ENCODE assay signal across 23 cellular contexts in genomic region chrX:150182176-150182575, GRCh38.
A peak's percentile ranks its signal among the peaks of the same experiment; 100 is the strongest.
DNase-seq lines count a peak whose midpoint lies in the region; ATAC-seq and TF ChIP-seq lines count a peak whose summit lies in the region.
"Had no signal": no experiment of that assay in that cellular context is flagged by ENCODE, and none has a peak within 500 bp of the region (broad histone marks: within the 10 kb centered on the region; RNA-seq: fewer than 3 reads in every experiment).

No MANE protein-coding gene starts in this region.

- H3K27ac ChIP-seq in left lung (no peak overlapping the region), brain microvascular endothelial cell (no peak overlapping the region)
- H3K27ac ChIP-seq: C4-2B, Peyer's patch, SJCRH30 had no signal

- intact Hi-C loops in left lung (cut with DNase I): no loop called here

- DNase-seq in AG20443 (ENCODE audit: low spot score): peak; percentile 16
- peak; percentile 2 for DNase-seq in HCEC 1CT
- DNase-seq in choroid plexus epithelial cell (ENCODE audit: low read depth): peak; percentile 43
- no peak for DNase-seq in left lung
- no peak for DNase-seq in brain microvascular endothelial cell
- no peak for DNase-seq in NCI-H1417 treated with DMSO at 0.1 percent for 48 hours (lab: John Stamatoyannopoulos, UW)
- no peak for DNase-seq in NCI-H2081 treated with DMSO at 0.1 percent for 48 hours (lab: John Stamatoyannopoulos, UW)
- DNase-seq: 8988T; CD8-positive, alpha-beta memory T cell; GF-D8; H7; HFFc6; KBM-7; NCI-H1105; NCI-H2029 treated with DMSO at 0.1 percent for 48 hours; NCI-H2171; NCI-H345; NCI-H524; NCI-H82; Peyer's patch; SJCRH30 had no signal

- H3K4me3 ChIP-seq in choroid plexus epithelial cell (ENCODE audit: low read depth, low read length): no peak overlapping the region
- H3K4me3 ChIP-seq in left lung: no peak overlapping the region
- H3K4me3 ChIP-seq in brain microvascular endothelial cell (ENCODE audit: low read depth, low read length): no peak overlapping the region
- H3K4me3 ChIP-seq: Peyer's patch, SJCRH30 had no signal

- peak; percentile 47 for ATAC-seq in left lung
- ATAC-seq: HepG2 had no signal

- TF ChIP-seq CTCF in choroid plexus epithelial cell (conservative IDR thresholded peaks at IDR 0.05; ENCODE audit: low read depth, low read length) (no peak), left lung (IDR thresholded peaks at IDR 0.05) (no peak), brain microvascular endothelial cell (IDR thresholded peaks at IDR 0.05; ENCODE audit: low read depth, low read length, missing control alignments) (no peak)

- no peaks in the 10 kb centered on the region for H3K4me1 ChIP-seq in left lung
- H3K4me1 ChIP-seq: Peyer's patch had no signal

- H3K36me3 ChIP-seq in left lung (no peaks in the 10 kb centered on the region), brain microvascular endothelial cell (replicated peaks) (no peaks in the 10 kb centered on the region)
- H3K36me3 ChIP-seq: Peyer's patch, SJCRH30 had no signal

- H3K27me3 ChIP-seq in left lung (no peaks in the 10 kb centered on the region), brain microvascular endothelial cell (replicated peaks) (no peaks in the 10 kb centered on the region)
- H3K27me3 ChIP-seq: Peyer's patch, SJCRH30 had no signal

- in situ Hi-C loops in brain microvascular endothelial cell (cut with HindIII; ENCODE audit: low pct_ligation_motif_present, low sequenced_read_pairs): no loop called here

- H3K9me3 ChIP-seq in left lung: no peaks in the 10 kb centered on the region
- H3K9me3 ChIP-seq: Peyer's patch, SJCRH30 had no signal

Comparison
In these comparisons a context has a peak if more than half of its experiments do, and no peak if none do; other contexts are left out.
1. DNase-seq: peak in AG20443 (single experiment), HCEC 1CT (single experiment) and choroid plexus epithelial cell (single experiment); none in left lung (0 of 2), brain microvascular endothelial cell (single experiment), NCI-H1417 treated with DMSO at 0.1 percent for 48 hours (single experiment) and NCI-H2081 treated with DMSO at 0.1 percent for 48 hours (single experiment).